ENCODE assay signal across 8 cellular contexts in genomic region chr12:123232807-123233504, GRCh38. TPM values are rescaled to one million over a fixed set of nuclear protein-coding genes. Genes with fewer than 3 reads are reported as not detected.
DNase-seq lines count a peak whose midpoint lies in the region; ATAC-seq and TF ChIP-seq lines count a peak whose summit lies in the region.

A gene with protein sequence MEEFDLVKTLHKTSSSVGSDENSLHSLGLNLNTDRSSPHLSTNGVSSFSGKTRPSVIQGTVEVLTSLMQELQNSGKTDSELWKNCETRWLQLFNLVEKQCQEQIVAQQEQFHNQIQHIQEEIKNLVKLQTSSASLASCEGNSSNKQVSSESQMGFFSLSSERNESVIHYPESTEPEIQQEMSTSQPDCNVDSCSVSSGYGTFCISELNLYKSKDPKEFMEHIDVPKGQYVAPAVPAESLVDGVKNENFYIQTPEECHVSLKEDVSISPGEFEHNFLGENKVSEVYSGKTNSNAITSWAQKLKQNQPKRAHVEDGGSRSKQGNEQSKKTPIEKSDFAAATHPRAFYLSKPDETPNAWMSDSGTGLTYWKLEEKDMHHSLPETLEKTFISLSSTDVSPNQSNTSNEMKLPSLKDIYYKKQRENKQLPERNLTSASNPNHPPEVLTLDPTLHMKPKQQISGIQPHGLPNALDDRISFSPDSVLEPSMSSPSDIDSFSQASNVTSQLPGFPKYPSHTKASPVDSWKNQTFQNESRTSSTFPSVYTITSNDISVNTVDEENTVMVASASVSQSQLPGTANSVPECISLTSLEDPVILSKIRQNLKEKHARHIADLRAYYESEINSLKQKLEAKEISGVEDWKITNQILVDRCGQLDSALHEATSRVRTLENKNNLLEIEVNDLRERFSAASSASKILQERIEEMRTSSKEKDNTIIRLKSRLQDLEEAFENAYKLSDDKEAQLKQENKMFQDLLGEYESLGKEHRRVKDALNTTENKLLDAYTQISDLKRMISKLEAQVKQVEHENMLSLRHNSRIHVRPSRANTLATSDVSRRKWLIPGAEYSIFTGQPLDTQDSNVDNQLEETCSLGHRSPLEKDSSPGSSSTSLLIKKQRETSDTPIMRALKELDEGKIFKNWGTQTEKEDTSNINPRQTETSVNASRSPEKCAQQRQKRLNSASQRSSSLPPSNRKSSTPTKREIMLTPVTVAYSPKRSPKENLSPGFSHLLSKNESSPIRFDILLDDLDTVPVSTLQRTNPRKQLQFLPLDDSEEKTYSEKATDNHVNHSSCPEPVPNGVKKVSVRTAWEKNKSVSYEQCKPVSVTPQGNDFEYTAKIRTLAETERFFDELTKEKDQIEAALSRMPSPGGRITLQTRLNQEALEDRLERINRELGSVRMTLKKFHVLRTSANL (minus strand): TSS chr12:123233141. CDS start chr12:123230364, 2,777 bp downstream.
Gene MTRFR, plus strand, starts transcription at chr12:123233436. Its CDS starts 20,239 bp downstream, at chr12:123253675.

- ATAC-seq in GM18909 (IDR thresholded peaks at IDR 0.05; ENCODE audit: poor library complexity, unreplicated experiment), result peak; percentile 83
- peak; percentile 87 for ATAC-seq in HG03175 (IDR thresholded peaks at IDR 0.05; ENCODE audit: unreplicated experiment)
- ATAC-seq in WTC11, result peak; percentile 94

- CTCF ChIA-PET in AG04450 (lab: Charles Lee), result interaction anchor here (0.7 to 3.0 kb wide), 4 partner anchors 72 to 228 kb away, joined by 3 to 25 read pairs (median 7); no protein-coding TSS in a partner anchor
- CTCF ChIA-PET in WTC11 (lab: Charles Lee), result interaction anchor here (0.6 to 3.0 kb wide), 17 partner anchors 9 to 386 kb away, joined by 3 to 15 read pairs (median 5); partner anchors contain the start of gene ABCB9

- peak; percentile 99 for DNase-seq in AG04450 (ENCODE audit: low read depth, low spot score)
- peak; percentile 98 for DNase-seq in NCI-H226
- peak; percentile 99 for DNase-seq in WTC11 (ENCODE audit: low spot score)
- peak; percentile 100 for DNase-seq in cardiac fibroblast (ENCODE audit: low read depth in 2 of 2)
- peak; percentile 100 for DNase-seq in immature natural killer cell
- DNase-seq in smooth muscle cell of the brain vasculature (ENCODE audit: low read depth, low spot score), result peak; percentile 98

- no peaks in the 10 kb centered on the region; the same call in 1 of the 2 replicates for H3K9me3 ChIP-seq in AG04450 (ENCODE audit: control insufficient read depth, insufficient read depth, low read length)

- POLR2A ChIA-PET in AG04450 (lab: Yijun Ruan, JAX), result interaction anchor here (0.6 to 2.5 kb wide), 49 partner anchors 9 to 479 kb away, joined by 3 to 56 read pairs (median 4); partner anchors contain the start of genes ABCB9, ARL6IP4, ATP6V0A2 and DDX55
- POLR2A ChIA-PET in WTC11 (lab: Charles Lee), result interaction anchor here (0.6 to 2.2 kb wide), 23 partner anchors 9 to 732 kb away, joined by 3 to 15 read pairs (median 4); partner anchors contain the start of genes ATP6V0A2, KMT5A, OGFOD2 and RILPL1

- H3K27ac Mint-ChIP-seq in WTC11, result peak within 1 kb of the TSS; percentile 98
- peak within 1 kb of the TSS; percentile 91 to 98 (median 96) for H3K27ac Mint-ChIP-seq in immature natural killer cell

- peak within 1 kb of the TSS; percentile 76 for H3K27ac ChIP-seq in AG04450 (ENCODE audit: low read depth, low read length)

- no peaks in the 10 kb centered on the region for H3K9me3 Mint-ChIP-seq in WTC11
- H3K9me3 Mint-ChIP-seq in immature natural killer cell, result no peaks in the 10 kb centered on the region

- H3K27me3 Mint-ChIP-seq in WTC11 (ENCODE audit: low read depth) (no peaks in the 10 kb centered on the region), immature natural killer cell (ENCODE audit: low read depth in 3 of 3) (peaks cover 8 to 14% (median 13%) of the 10 kb centered on the region in 3 donors)

- peak within 1 kb of the TSS; percentile 99 for H3K4me3 ChIP-seq in AG04450 (ENCODE audit: low read depth, low read length)
- peak within 1 kb of the TSS; percentile 99 for H3K4me3 ChIP-seq in cardiac fibroblast (replicated peaks in 1 of 2; ENCODE audit: low read depth in 2 of 2, low read length in 2 of 2)

- peaks cover 3% of the 10 kb centered on the region for H3K36me3 Mint-ChIP-seq in WTC11
- H3K36me3 Mint-ChIP-seq in immature natural killer cell, result no peaks in the 10 kb centered on the region

- H3K27me3 ChIP-seq in AG04450 (ENCODE audit: control insufficient read depth, insufficient read depth, low read length), result no peaks in the 10 kb centered on the region

- TF ChIP-seq CTCF in AG04450 (IDR thresholded peaks at IDR 0.05; ENCODE audit: low read depth, low read length), result no peak
- TF ChIP-seq CTCF in WTC11 (IDR thresholded peaks at IDR 0.05), result no peak
- no peak for TF ChIP-seq CTCF in cardiac fibroblast (IDR thresholded peaks at IDR 0.05; ENCODE audit: low read depth, low read length)

- H3K4me1 Mint-ChIP-seq in WTC11 (peaks cover 18% of the 10 kb centered on the region), immature natural killer cell (peaks cover 70 to 85% of the 10 kb centered on the region in 2 donors)

- H3K4me3 Mint-ChIP-seq in WTC11 (peak within 1 kb of the TSS; percentile 89), immature natural killer cell (peak within 1 kb of the TSS; percentile 98 to 100 (median 99))

TF ChIP-seq in WTC11, 78 proteins besides CTCF, POLR2A, EP300 and RAD21 (continues in another document):
- TF ChIP-seq ARID4B (CRISPR knock-in tag; IDR thresholded peaks at IDR 0.05; ENCODE audit: borderline replicate concordance) (peak; percentile 75; the same call in 1 of the 2 replicates), SMAD3 (CRISPR knock-in tag; IDR thresholded peaks at IDR 0.05; ENCODE audit: borderline replicate concordance) (peak; percentile 88; the same call in 1 of the 2 replicates), NFYB (CRISPR knock-in tag; conservative IDR thresholded peaks at IDR 0.05; ENCODE audit: low read depth) (peak; percentile 62), FOXK1 (CRISPR knock-in tag; IDR thresholded peaks at IDR 0.05) (peak; percentile 10; the same call in 1 of the 2 replicates), USF2 (CRISPR knock-in tag; IDR thresholded peaks at IDR 0.05) (peak; percentile 58), RORB (CRISPR knock-in tag; IDR thresholded peaks at IDR 0.05) (peak; percentile 57; the same call in 1 of the 2 replicates), JAZF1 (CRISPR knock-in tag; IDR thresholded peaks at IDR 0.05) (no peak), MAX (CRISPR knock-in tag; IDR thresholded peaks at IDR 0.05) (peak; percentile 91), SP1 (CRISPR knock-in tag; conservative IDR thresholded peaks at IDR 0.05) (peak; percentile 81)
- TF ChIP-seq, protein P1, sequence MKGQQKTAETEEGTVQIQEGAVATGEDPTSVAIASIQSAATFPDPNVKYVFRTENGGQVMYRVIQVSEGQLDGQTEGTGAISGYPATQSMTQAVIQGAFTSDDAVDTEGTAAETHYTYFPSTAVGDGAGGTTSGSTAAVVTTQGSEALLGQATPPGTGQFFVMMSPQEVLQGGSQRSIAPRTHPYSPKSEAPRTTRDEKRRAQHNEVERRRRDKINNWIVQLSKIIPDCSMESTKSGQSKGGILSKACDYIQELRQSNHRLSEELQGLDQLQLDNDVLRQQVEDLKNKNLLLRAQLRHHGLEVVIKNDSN (CRISPR knock-in tag; IDR thresholded peaks at IDR 0.05), result peak; percentile 58

RNA-seq across cellular contexts. Expression of the first gene that starts in this region (rescaled TPM):
- 15.4 and 20.3 TPM in 2 replicates for polyA plus RNA-seq in AG04450 (2011; rRNA removed)
- polyA minus RNA-seq in AG04450 (2011; rRNA and poly(A)+ RNA removed), result 19.3 and 35.0 TPM in 2 replicates
- 47.5 to 59.0 TPM (median 52.8 TPM) in 3 replicates for total RNA-seq in WTC11 (2021)
- 10 to 100 TPM; 18.8 to 44.8 (median 43.9) TPM for polyA plus RNA-seq in immature natural killer cell

RNA-seq across cellular contexts. Expression of gene MTRFR, which starts in this region (rescaled TPM):
- polyA plus RNA-seq in AG04450 (2011; rRNA removed) (9.4 TPM in 2 replicates), immature natural killer cell (10 to 100 TPM; 10.7 to 32.9 (median 16.3) TPM)
- polyA minus RNA-seq in AG04450 (2011; rRNA and poly(A)+ RNA removed), result 14.3 and 17.3 TPM in 2 replicates
- total RNA-seq in WTC11 (2021), result 14.0 to 15.7 TPM (median 14.7 TPM) in 3 replicates

Comparison
In these comparisons a context has a peak if more than half of its experiments do, and no peak if none do; other contexts are left out.
1. Peak in every context shown above with its lines: DNase-seq, ATAC-seq, H3K4me3 ChIP-seq and H3K27ac ChIP-seq.